In genomic region chr7:148856891-148857290, GRCh38 we compare ENCODE assay signal across 15 cellular contexts. TPM values are rescaled to one million over a fixed set of nuclear protein-coding genes. Genes with fewer than 3 reads are reported as not detected.
A peak's percentile ranks its signal among the peaks of the same experiment; 100 is the strongest.
DNase-seq lines count a peak whose midpoint lies in the region; ATAC-seq, FAIRE-seq and TF ChIP-seq lines count a peak whose summit lies in the region.
"Had no signal": no experiment of that assay in that cellular context is flagged by ENCODE, and none has a peak within 500 bp of the region (broad histone marks: within the 10 kb centered on the region; RNA-seq: fewer than 3 reads in every experiment).

No MANE protein-coding gene starts in this region.

- H3K36me3 ChIP-seq in mammary epithelial cell (ENCODE audit: insufficient read depth, low read length) (no peaks in the 10 kb centered on the region), K562 (ENCODE audit: control insufficient read depth, insufficient read depth, low read length) (peaks cover 5% of the 10 kb centered on the region), prostate gland (no peaks in the 10 kb centered on the region), sigmoid colon (no peaks in the 10 kb centered on the region)
- H3K36me3 ChIP-seq: BE2C, colonic mucosa, right atrium auricular region, tibial nerve had no signal

- H3K36me3 Mint-ChIP-seq in MCF 10A (ENCODE audit: insufficient read depth, unreplicated experiment), result no peaks in the 10 kb centered on the region

- TF ChIP-seq POLR2A in K562 (conservative IDR thresholded peaks at IDR 0.05) (no peak), prostate gland (IDR thresholded peaks at IDR 0.05) (no peak), sigmoid colon (IDR thresholded peaks at IDR 0.05) (no peak)

- H3K27ac ChIP-seq in mammary epithelial cell (ENCODE audit: insufficient read depth, low read depth, low read length) (no peak overlapping the region), K562 (ENCODE audit: extremely low read depth, low read depth, low read length) (no peak overlapping the region; the same call in 2 of the 3 replicates), prostate gland (no peak overlapping the region), sigmoid colon (no peak overlapping the region)
- H3K27ac ChIP-seq: colonic mucosa, right atrium auricular region, tibial nerve had no signal

- FAIRE-seq in K562 (lab: Jason Lieb, UNC), result no peak

- H3K27ac Mint-ChIP-seq in MCF 10A (ENCODE audit: low read depth, unreplicated experiment), result no peak overlapping the region

- no peak for TF ChIP-seq RAD21 in K562 (CRISPR knock-in tag; conservative IDR thresholded peaks at IDR 0.05 in 1 of 2, IDR thresholded peaks at IDR 0.05 in 1 of 2)

- intact Hi-C loops in mammary epithelial cell (cut with micrococcal nuclease) (loop anchor here (1.0 kb wide), 2 partner anchors 84 to 105 kb away; no protein-coding TSS in a partner anchor), MCF 10A (cut with micrococcal nuclease) (loop anchor here (2.0 kb wide), 1 partner anchor 20 kb away; no protein-coding TSS in a partner anchor), K562 (cut with micrococcal nuclease) (loop anchor here (2.0 kb wide), 2 partner anchors 16 to 84 kb away; no protein-coding TSS in a partner anchor), prostate gland (cut with DNase I) (no loop called here), sigmoid colon (cut with DNase I) (loop anchor here (1.0 kb wide), 1 partner anchor 109 kb away; no protein-coding TSS in a partner anchor)

- H3K27me3 ChIP-seq in mammary epithelial cell (ENCODE audit: insufficient read depth, low read length), result no peaks in the 10 kb centered on the region
- H3K27me3 ChIP-seq in K562 (ENCODE audit: control insufficient read depth in 2 of 2, insufficient read depth in 2 of 2, low read length in 2 of 2), result no peaks in the 10 kb centered on the region
- no peaks in the 10 kb centered on the region for H3K27me3 ChIP-seq in prostate gland (replicated peaks; ENCODE audit: insufficient read depth)
- no peaks in the 10 kb centered on the region for H3K27me3 ChIP-seq in sigmoid colon
- H3K27me3 ChIP-seq: BE2C, colonic mucosa, right atrium auricular region, tibial nerve had no signal

- H3K79me2 ChIP-seq in mammary epithelial cell (ENCODE audit: insufficient read depth, low read length) (peaks cover 90% of the 10 kb centered on the region), K562 (ENCODE audit: control insufficient read depth, insufficient read depth, low read length) (peaks cover 95% of the 10 kb centered on the region)

- CTCF ChIA-PET in mammary epithelial cell (lab: Charles Lee; ENCODE audit: low non-redundant PET) (interaction anchor here (0.6 to 1.0 kb wide), 2 partner anchors 85 to 106 kb away, joined by 3 to 5 read pairs; no protein-coding TSS in a partner anchor), MCF 10A (lab: Yijun Ruan, JAX) (interaction anchor here (0.6 to 1.8 kb wide), 16 partner anchors 9 to 478 kb away, joined by 3 to 13 read pairs (median 6); no protein-coding TSS in a partner anchor), K562 (lab: Yijun Ruan, JAX; ENCODE audit: low intra/inter-chr PET ratio) (interaction anchor here (1.4 kb wide), 1 partner anchor 105 kb away, joined by 4 read pairs; no protein-coding TSS in a partner anchor)

- H3K4me3 Mint-ChIP-seq in MCF 10A (ENCODE audit: unreplicated experiment), result no peak overlapping the region

- H3K27me3 Mint-ChIP-seq in MCF 10A (ENCODE audit: insufficient read depth, unreplicated experiment), result no peaks in the 10 kb centered on the region

- ATAC-seq in K562, result peak; percentile 14

- BruUV-seq in mammary epithelial cell (replicated peaks; lab: Mats Ljungman, UMichigan) (no TSS peak), MCF 10A (replicated peaks; lab: Mats Ljungman, UMichigan) (no TSS peak), K562 (replicated peaks; lab: Mats Ljungman, UMichigan) (no TSS peak)

- POLR2A ChIA-PET in MCF 10A (lab: Yijun Ruan, JAX), result interaction anchor here (0.6 to 2.2 kb wide), 5 partner anchors 17 to 106 kb away, joined by 3 to 9 read pairs (median 3); no protein-coding TSS in a partner anchor
- POLR2A ChIA-PET in K562 (lab: Yijun Ruan, JAX), result interaction anchor here (0.6 to 2.2 kb wide), 9 partner anchors 8 to 305 kb away, joined by 3 to 10 read pairs (median 4); no protein-coding TSS in a partner anchor

- H3K4me1 ChIP-seq in mammary epithelial cell (ENCODE audit: insufficient read depth, low read length) (no peaks in the 10 kb centered on the region), K562 (replicated peaks in 1 of 2; ENCODE audit: control insufficient read depth in 2 of 2, insufficient read depth in 2 of 2, low read length in 2 of 2) (peaks cover 0 to 24% of the 10 kb centered on the region in 2 experiments; a peak in 4 of 5 replicates), prostate gland (replicated peaks) (no peaks in the 10 kb centered on the region), sigmoid colon (no peaks in the 10 kb centered on the region)
- H3K4me1 ChIP-seq: colonic mucosa, right atrium auricular region, tibial nerve had no signal

- H2AFZ ChIP-seq in mammary epithelial cell (ENCODE audit: low read depth, low read length), result no peak overlapping the region
- no peak overlapping the region for H2AFZ ChIP-seq in K562 (ENCODE audit: low read depth, low read length)

- TF ChIP-seq CTCF in mammary epithelial cell (conservative IDR thresholded peaks at IDR 0.05 in 1 of 2, IDR thresholded peaks at IDR 0.05 in 1 of 2; ENCODE audit: extremely low read depth in 1 of 2, insufficient read depth in 1 of 2, low read depth in 1 of 2, low read length in 2 of 2) (no peak), MCF 10A (IDR thresholded peaks at IDR 0.05; ENCODE audit: unreplicated experiment) (no peak), K562 (IDR thresholded peaks at IDR 0.05 in 2 of 3, conservative IDR thresholded peaks at IDR 0.05 in 1 of 3; ENCODE audit: insufficient read depth in 2 of 3, low read depth in 1 of 3, low read length in 3 of 3) (no peak), prostate gland (IDR thresholded peaks at IDR 0.05) (no peak), sigmoid colon (IDR thresholded peaks at IDR 0.05) (no peak)

- TF ChIP-seq EP300 in K562 (IDR thresholded peaks at IDR 0.05; ENCODE audit: low read length), result no peak
- TF ChIP-seq EP300 in sigmoid colon (IDR thresholded peaks at IDR 0.05), result no peak

- H3K9me3 ChIP-seq in mammary epithelial cell (replicated peaks; ENCODE audit: insufficient read depth, low read length) (no peaks in the 10 kb centered on the region), K562 (replicated peaks; ENCODE audit: control insufficient read depth, insufficient read depth, low read depth, low read length) (no peaks in the 10 kb centered on the region), prostate gland (no peaks in the 10 kb centered on the region), sigmoid colon (no peaks in the 10 kb centered on the region)
- H3K9me3 ChIP-seq: BE2C, colonic mucosa, right atrium auricular region, tibial nerve had no signal

- dilution Hi-C loops in mammary epithelial cell (cut with HindIII; ENCODE audit: low sequenced_read_pairs), result no loop called here

- peaks cover 5% of the 10 kb centered on the region for H3K9me1 ChIP-seq in K562 (ENCODE audit: control insufficient read depth, insufficient read depth, low read length)

- H3K4me3 ChIP-seq in mammary epithelial cell (replicated peaks in 1 of 3; ENCODE audit: insufficient read depth in 1 of 3, low read depth in 2 of 3, low read length in 3 of 3), result no peak overlapping the region
- no peak overlapping the region for H3K4me3 ChIP-seq in K562
- H3K4me3 ChIP-seq in prostate gland, result no peak overlapping the region
- no peak overlapping the region for H3K4me3 ChIP-seq in sigmoid colon
- H3K4me3 ChIP-seq: colonic mucosa, lung, right atrium auricular region, tibial nerve had no signal

- H4K20me1 ChIP-seq in mammary epithelial cell (ENCODE audit: insufficient read depth, low read length) (no peaks in the 10 kb centered on the region), K562 (replicated peaks; ENCODE audit: control insufficient read depth, insufficient read depth, low read length) (peaks cover 40% of the 10 kb centered on the region)

- H3K4me2 ChIP-seq in mammary epithelial cell (ENCODE audit: insufficient read depth, low read depth, low read length), result no peak overlapping the region
- H3K4me2 ChIP-seq in K562 (ENCODE audit: insufficient read depth, low read length), result no peak overlapping the region

- H3K9ac ChIP-seq in mammary epithelial cell (ENCODE audit: insufficient read depth, low read length) (no peak overlapping the region), K562 (ENCODE audit: insufficient read depth in 1 of 2, low read depth in 2 of 2, low read length in 2 of 2) (no peak overlapping the region)

- H3K4me1 Mint-ChIP-seq in MCF 10A (ENCODE audit: insufficient read depth, unreplicated experiment), result peaks cover 13% of the 10 kb centered on the region

- 90% methylated on average over 5 of the region's 5 CpGs for WGBS in mammary epithelial cell (ENCODE audit: low coverage, missing lambda C conversion rate)
- WGBS in K562 (ENCODE audit: insufficient coverage, low coverage, missing lambda C conversion rate), result 26% methylated on average over 5 of the region's 5 CpGs
- WGBS in prostate gland, result 80% methylated on average over 5 of the region's 5 CpGs
- 78 to 89% methylated on average over 5 of the region's 5 CpGs for WGBS in sigmoid colon, 2 donors

- DNase-seq in mammary epithelial cell (peak; percentile 43), MCF 10A (ENCODE audit: unreplicated experiment) (no peak), HT1080 (ENCODE audit: low read depth) (peak; percentile 27), K562 (ENCODE audit: extremely low read depth in 1 of 4, low spot score in 3 of 4) (peak in 1 of 4 experiments; percentile 52), prostate gland (ENCODE audit: low spot score) (no peak), NCI-H82 (lab: John Stamatoyannopoulos, UW) (no peak), sigmoid colon (no peak)
- DNase-seq in activated effector memory CD4-positive, alpha-beta T cell treated with Interleukin-2 at 50 U/mL for 16 hours, result no peak
- DNase-seq: NCI-H1092, NCI-H526 treated with DMSO at 0.1 percent for 48 hours had no signal

- in situ Hi-C loops in mammary epithelial cell (cut with MboI; ENCODE audit: low sequenced_read_pairs in 2 of 2), result no loop called here
- in situ Hi-C loops in K562 (cut with MboI), result no loop called here

- no peaks in the 10 kb centered on the region for H3K9me3 Mint-ChIP-seq in MCF 10A (ENCODE audit: unreplicated experiment)

RNA-seq across cellular contexts. Expression of gene EZH2, which starts 27.2 kb away (rescaled TPM):
- total RNA-seq in mammary epithelial cell (10 to 100 TPM in 1 of 2 donors, 1 to 10 TPM in 1; 4.8 to 24.1 TPM), MCF 10A (2022) (30.6 and 48.1 TPM in 2 replicates), K562 (2014; rRNA removed) (93.8 and 109 TPM in 2 replicates), K562 (2014; rRNA removed; fragmentation: Illumina TruSeq; extraction: Trizol) (98.6 and 116 TPM in 2 replicates), K562 (2015; rRNA removed; fragmentation: Illumina TruSeq; extraction: Trizol) (82.7 and 88.5 TPM in 2 replicates), K562 (2021) (109 and 118 TPM in 2 replicates), prostate gland (1 to 10 TPM; 2.3 to 8.6 TPM), sigmoid colon (1 to 10 TPM in 2 of 4 donors, under 1 TPM in 2; 0.71 to 1.9 (median 1.1) TPM)
- polyA plus RNA-seq in mammary epithelial cell (17.7 TPM), K562 (2011; rRNA removed) (172 and 175 TPM in 2 replicates), K562 (2014; fragmentation: Illumina TruSeq; extraction: Trizol) (146 and 170 TPM in 2 replicates), K562 (2014; fragmentation: Nextera tagmentation; extraction: Ambion mirVana) (10 to 100 TPM; 48.7 to 63.0 TPM), K562 (2014; rRNA removed) (137 and 157 TPM in 2 replicates), sigmoid colon (10 to 100 TPM in 1 of 3 donors, 1 to 10 TPM in 2; 4.2 to 14.6 (median 5.1) TPM)
- 16.7 TPM for polyA minus RNA-seq in mammary epithelial cell
- total RNA-seq in HT1080 (2014; rRNA removed; shearing (Covaris generic)), result 25.1 and 30.2 TPM in 2 replicates
- 31.5 and 38.2 TPM in 2 replicates for polyA plus RNA-seq in HT1080 (2015; cell fraction: cytosol; rRNA removed)
- polyA plus RNA-seq in HT1080 (2015; cell fraction: nucleus; rRNA removed), result 85.4 and 94.6 TPM in 2 replicates
- total RNA-seq in K562 (2011; cell fraction: chromatin; rRNA removed; ENCODE audit: low replicate concordance), result 140 and 431 TPM in 2 replicates
- total RNA-seq in K562 (2011; cell fraction: nucleolus; rRNA removed), result 73.7 and 105 TPM in 2 replicates
- 141 and 150 TPM in 2 replicates for total RNA-seq in K562 (2011; cell fraction: nucleoplasm; rRNA removed)
- polyA plus RNA-seq in K562 (2011; cell fraction: cytosol; rRNA removed), result 52.3 and 86.8 TPM in 2 replicates
- polyA plus RNA-seq in K562 (2011; cell fraction: nucleus; rRNA removed), result 308 and 479 TPM in 2 replicates
- polyA plus RNA-seq in K562 (2012), result 96.3 and 101 TPM in 2 replicates
- polyA minus RNA-seq in K562 (2011; rRNA and poly(A)+ RNA removed), result 123 and 134 TPM in 2 replicates
- 54.2 and 59.2 TPM in 2 replicates for polyA minus RNA-seq in K562 (2011; cell fraction: cytosol; rRNA and poly(A)+ RNA removed)
- 83.7 and 175 TPM in 2 replicates for polyA minus RNA-seq in K562 (2011; cell fraction: nucleus; rRNA and poly(A)+ RNA removed)

Comparison
In these comparisons a context has a peak if more than half of its experiments do, and no peak if none do; other contexts are left out.
1. DNase-seq: peak in mammary epithelial cell (single experiment) and HT1080 (single experiment); none in MCF 10A (single experiment), prostate gland (single experiment), activated effector memory CD4-positive, alpha-beta T cell treated with Interleukin-2 at 50 U/mL for 16 hours (single experiment), NCI-H82 (single experiment) and sigmoid colon (single experiment).